ENCODE assay signal across 25 cellular contexts in genomic region chr19:21352830-21353229, GRCh38.
"Had no signal": no experiment of that assay in that cellular context is flagged by ENCODE, and none has a peak within 500 bp of the region (broad histone marks: within the 10 kb centered on the region; RNA-seq: fewer than 3 reads in every experiment).

No MANE protein-coding gene starts in this region.

- H3K36me3 ChIP-seq: esophagus squamous epithelium, heart right ventricle, left lung, neutrophil, pancreas, right lobe of liver, suprapubic skin, thyroid gland, vagina had no signal

- H3K4me1 ChIP-seq: esophagus squamous epithelium, heart right ventricle, left lung, pancreas, right lobe of liver, suprapubic skin, thyroid gland, vagina had no signal

- H3K27me3 ChIP-seq: esophagus squamous epithelium, heart right ventricle, left lung, neutrophil, pancreas, right lobe of liver, suprapubic skin, thyroid gland, vagina had no signal

- DNase-seq: dermis blood vessel endothelial cell; effector memory CD8-positive, alpha-beta T cell; erythroblast; esophagus squamous epithelium; foreskin melanocyte; glutamatergic neuron; heart right ventricle; hippocampal formation; left cardiac atrium; left lung; mesenchymal stem cell; mucosa of descending colon; naive B cell; pancreas; right lobe of liver; small intestine; stimulated activated CD4-positive, alpha-beta T cell treated with anti-CD3 and anti-CD28 coated beads, Interleukin-15, amount 100 ng/mL, for 24 hours; stimulated activated CD4-positive, alpha-beta T cell treated with anti-CD3 and anti-CD28 coated beads, Interleukin-2, amount 100 ng/mL, for 48 hours; stimulated activated naive B cell treated with anti-CD40 and anti-IgM and Interleukin-4, amounts not matched to agents 10 μg/mL and 1 μg/mL and 100 μg/mL, for 72 hours; thyroid gland; trophoblast cell had no signal

- H3K9me3 ChIP-seq: esophagus squamous epithelium, neutrophil, pancreas, thyroid gland, vagina had no signal

- ATAC-seq: effector memory CD8-positive, alpha-beta T cell; heart right ventricle; left cardiac atrium; left lung; mucosa of descending colon; natural killer cell treated with Interleukin-12 subunit alpha and Interleukin-12 subunit beta and Interleukin-15 and Interleukin-18, amount 100 ng/mL, for 72 hours; pancreas; right lobe of liver; stimulated activated naive B cell treated with anti-CD40 and anti-IgM and Interleukin-4, amounts not matched to agents 10 μg/mL and 1 μg/mL and 100 μg/mL, for 72 hours had no signal

- H3K4me3 ChIP-seq: esophagus squamous epithelium, heart right ventricle, left lung, mucosa of descending colon, pancreas, right lobe of liver, suprapubic skin, thyroid gland, vagina had no signal

- H3K27ac ChIP-seq: esophagus squamous epithelium, heart right ventricle, left lung, neutrophil, pancreas, right lobe of liver, suprapubic skin, thyroid gland, vagina had no signal
